ENCODE assay signal across 9 cellular contexts in genomic region chr20:49230575-49231211, GRCh38.
DNase-seq lines count a peak whose midpoint lies in the region; ATAC-seq and TF ChIP-seq lines count a peak whose summit lies in the region.
"Had no signal": no experiment of that assay in that cellular context is flagged by ENCODE, and none has a peak within 500 bp of the region (broad histone marks: within the 10 kb centered on the region; RNA-seq: fewer than 3 reads in every experiment).

No MANE protein-coding gene starts in this region.

- H3K4me3 ChIP-seq in choroid plexus epithelial cell (ENCODE audit: low read depth, low read length): no peak overlapping the region
- H3K4me3 ChIP-seq: vagina had no signal

- DNase-seq in ELR (ENCODE audit: low read depth): peak; percentile 25
- peak; percentile 58 to 80 for DNase-seq in NOMO-1 (lab: John Stamatoyannopoulos, UW; ENCODE audit: unreplicated experiment in 2 of 2)
- DNase-seq in choroid plexus epithelial cell (ENCODE audit: low read depth): peak; percentile 43
- DNase-seq in non-pigmented ciliary epithelial cell (ENCODE audit: low read depth): peak; percentile 23
- DNase-seq in NCI-H345 (lab: John Stamatoyannopoulos, UW): no peak

- TF ChIP-seq CTCF in choroid plexus epithelial cell (conservative IDR thresholded peaks at IDR 0.05; ENCODE audit: low read depth, low read length): no peak

- no peak for ATAC-seq in HG03571 (IDR thresholded peaks at IDR 0.05; ENCODE audit: unreplicated experiment)
- ATAC-seq in GM21786 (IDR thresholded peaks at IDR 0.05; ENCODE audit: unreplicated experiment): no peak
- no peak for ATAC-seq in GM19351 (IDR thresholded peaks at IDR 0.05; ENCODE audit: unreplicated experiment)
